ENCODE assay signal across 2 cellular contexts in the genomic region with DNA sequence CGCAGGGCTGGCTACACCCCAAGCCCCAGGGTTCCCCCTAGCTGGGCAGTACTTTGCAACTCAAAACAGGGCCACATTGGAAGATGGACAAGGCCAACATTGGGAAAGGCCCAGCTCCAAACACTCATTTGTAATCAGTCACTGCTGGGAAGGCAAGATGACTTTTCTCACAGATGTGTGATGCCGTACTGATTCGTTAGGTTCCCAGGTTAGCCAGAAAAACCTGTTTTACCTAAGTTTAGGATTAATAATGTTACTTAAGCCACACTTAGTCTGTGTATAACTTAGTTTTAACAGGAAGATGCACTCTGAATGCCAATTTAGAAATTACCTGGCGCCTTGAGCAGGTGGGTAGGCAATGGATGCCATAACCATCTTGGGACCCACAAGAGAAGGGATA.
TF ChIP-seq lines count a peak whose summit lies in the region.

No MANE protein-coding gene starts in this region.

TF ChIP-seq in GM23338, 12 proteins besides CTCF, POLR2A, EP300 and RAD21 (continued from another document):
- TF ChIP-seq, protein P1, sequence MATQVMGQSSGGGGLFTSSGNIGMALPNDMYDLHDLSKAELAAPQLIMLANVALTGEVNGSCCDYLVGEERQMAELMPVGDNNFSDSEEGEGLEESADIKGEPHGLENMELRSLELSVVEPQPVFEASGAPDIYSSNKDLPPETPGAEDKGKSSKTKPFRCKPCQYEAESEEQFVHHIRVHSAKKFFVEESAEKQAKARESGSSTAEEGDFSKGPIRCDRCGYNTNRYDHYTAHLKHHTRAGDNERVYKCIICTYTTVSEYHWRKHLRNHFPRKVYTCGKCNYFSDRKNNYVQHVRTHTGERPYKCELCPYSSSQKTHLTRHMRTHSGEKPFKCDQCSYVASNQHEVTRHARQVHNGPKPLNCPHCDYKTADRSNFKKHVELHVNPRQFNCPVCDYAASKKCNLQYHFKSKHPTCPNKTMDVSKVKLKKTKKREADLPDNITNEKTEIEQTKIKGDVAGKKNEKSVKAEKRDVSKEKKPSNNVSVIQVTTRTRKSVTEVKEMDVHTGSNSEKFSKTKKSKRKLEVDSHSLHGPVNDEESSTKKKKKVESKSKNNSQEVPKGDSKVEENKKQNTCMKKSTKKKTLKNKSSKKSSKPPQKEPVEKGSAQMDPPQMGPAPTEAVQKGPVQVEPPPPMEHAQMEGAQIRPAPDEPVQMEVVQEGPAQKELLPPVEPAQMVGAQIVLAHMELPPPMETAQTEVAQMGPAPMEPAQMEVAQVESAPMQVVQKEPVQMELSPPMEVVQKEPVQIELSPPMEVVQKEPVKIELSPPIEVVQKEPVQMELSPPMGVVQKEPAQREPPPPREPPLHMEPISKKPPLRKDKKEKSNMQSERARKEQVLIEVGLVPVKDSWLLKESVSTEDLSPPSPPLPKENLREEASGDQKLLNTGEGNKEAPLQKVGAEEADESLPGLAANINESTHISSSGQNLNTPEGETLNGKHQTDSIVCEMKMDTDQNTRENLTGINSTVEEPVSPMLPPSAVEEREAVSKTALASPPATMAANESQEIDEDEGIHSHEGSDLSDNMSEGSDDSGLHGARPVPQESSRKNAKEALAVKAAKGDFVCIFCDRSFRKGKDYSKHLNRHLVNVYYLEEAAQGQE (IDR thresholded peaks at IDR 0.05; ENCODE audit: unreplicated experiment) = no peak
- TF ChIP-seq, protein P2, sequence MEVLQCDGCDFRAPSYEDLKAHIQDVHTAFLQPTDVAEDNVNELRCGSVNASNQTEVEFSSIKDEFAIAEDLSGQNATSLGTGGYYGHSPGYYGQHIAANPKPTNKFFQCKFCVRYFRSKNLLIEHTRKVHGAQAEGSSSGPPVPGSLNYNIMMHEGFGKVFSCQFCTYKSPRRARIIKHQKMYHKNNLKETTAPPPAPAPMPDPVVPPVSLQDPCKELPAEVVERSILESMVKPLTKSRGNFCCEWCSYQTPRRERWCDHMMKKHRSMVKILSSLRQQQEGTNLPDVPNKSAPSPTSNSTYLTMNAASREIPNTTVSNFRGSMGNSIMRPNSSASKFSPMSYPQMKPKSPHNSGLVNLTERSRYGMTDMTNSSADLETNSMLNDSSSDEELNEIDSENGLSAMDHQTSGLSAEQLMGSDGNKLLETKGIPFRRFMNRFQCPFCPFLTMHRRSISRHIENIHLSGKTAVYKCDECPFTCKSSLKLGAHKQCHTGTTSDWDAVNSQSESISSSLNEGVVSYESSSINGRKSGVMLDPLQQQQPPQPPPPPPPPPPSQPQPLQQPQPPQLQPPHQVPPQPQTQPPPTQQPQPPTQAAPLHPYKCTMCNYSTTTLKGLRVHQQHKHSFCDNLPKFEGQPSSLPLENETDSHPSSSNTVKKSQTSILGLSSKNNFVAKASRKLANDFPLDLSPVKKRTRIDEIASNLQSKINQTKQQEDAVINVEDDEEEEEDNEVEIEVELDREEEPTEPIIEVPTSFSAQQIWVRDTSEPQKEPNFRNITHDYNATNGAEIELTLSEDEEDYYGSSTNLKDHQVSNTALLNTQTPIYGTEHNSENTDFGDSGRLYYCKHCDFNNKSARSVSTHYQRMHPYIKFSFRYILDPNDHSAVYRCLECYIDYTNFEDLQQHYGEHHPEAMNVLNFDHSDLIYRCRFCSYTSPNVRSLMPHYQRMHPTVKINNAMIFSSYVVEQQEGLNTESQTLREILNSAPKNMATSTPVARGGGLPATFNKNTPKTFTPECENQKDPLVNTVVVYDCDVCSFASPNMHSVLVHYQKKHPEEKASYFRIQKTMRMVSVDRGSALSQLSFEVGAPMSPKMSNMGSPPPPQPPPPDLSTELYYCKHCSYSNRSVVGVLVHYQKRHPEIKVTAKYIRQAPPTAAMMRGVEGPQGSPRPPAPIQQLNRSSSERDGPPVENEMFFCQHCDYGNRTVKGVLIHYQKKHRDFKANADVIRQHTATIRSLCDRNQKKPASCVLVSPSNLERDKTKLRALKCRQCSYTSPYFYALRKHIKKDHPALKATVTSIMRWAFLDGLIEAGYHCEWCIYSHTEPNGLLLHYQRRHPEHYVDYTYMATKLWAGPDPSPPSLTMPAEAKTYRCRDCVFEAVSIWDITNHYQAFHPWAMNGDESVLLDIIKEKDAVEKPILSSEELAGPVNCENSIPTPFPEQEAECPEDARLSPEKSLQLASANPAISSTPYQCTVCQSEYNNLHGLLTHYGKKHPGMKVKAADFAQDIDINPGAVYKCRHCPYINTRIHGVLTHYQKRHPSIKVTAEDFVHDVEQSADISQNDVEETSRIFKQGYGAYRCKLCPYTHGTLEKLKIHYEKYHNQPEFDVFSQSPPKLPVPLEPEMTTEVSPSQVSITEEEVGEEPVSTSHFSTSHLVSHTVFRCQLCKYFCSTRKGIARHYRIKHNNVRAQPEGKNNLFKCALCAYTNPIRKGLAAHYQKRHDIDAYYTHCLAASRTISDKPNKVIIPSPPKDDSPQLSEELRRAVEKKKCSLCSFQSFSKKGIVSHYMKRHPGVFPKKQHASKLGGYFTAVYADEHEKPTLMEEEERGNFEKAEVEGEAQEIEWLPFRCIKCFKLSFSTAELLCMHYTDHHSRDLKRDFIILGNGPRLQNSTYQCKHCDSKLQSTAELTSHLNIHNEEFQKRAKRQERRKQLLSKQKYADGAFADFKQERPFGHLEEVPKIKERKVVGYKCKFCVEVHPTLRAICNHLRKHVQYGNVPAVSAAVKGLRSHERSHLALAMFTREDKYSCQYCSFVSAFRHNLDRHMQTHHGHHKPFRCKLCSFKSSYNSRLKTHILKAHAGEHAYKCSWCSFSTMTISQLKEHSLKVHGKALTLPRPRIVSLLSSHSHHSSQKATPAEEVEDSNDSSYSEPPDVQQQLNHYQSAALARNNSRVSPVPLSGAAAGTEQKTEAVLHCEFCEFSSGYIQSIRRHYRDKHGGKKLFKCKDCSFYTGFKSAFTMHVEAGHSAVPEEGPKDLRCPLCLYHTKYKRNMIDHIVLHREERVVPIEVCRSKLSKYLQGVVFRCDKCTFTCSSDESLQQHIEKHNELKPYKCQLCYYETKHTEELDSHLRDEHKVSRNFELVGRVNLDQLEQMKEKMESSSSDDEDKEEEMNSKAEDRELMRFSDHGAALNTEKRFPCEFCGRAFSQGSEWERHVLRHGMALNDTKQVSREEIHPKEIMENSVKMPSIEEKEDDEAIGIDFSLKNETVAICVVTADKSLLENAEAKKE (CRISPR knock-in tag; IDR thresholded peaks at IDR 0.05) = no peak
- TF ChIP-seq, protein P3, sequence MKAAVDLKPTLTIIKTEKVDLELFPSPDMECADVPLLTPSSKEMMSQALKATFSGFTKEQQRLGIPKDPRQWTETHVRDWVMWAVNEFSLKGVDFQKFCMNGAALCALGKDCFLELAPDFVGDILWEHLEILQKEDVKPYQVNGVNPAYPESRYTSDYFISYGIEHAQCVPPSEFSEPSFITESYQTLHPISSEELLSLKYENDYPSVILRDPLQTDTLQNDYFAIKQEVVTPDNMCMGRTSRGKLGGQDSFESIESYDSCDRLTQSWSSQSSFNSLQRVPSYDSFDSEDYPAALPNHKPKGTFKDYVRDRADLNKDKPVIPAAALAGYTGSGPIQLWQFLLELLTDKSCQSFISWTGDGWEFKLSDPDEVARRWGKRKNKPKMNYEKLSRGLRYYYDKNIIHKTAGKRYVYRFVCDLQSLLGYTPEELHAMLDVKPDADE (IDR thresholded peaks at IDR 0.05) = no peak
- TF ChIP-seq EZH2 (IDR thresholded peaks at IDR 0.05; ENCODE audit: low read depth, unreplicated experiment) (no peak), CREB1 (CRISPR knock-in tag; IDR thresholded peaks at IDR 0.05; ENCODE audit: low read depth) (no peak), STAT1 (IDR thresholded peaks at IDR 0.05; ENCODE audit: unreplicated experiment) (no peak), ZNF331 (CRISPR knock-in tag; IDR thresholded peaks at IDR 0.05; ENCODE audit: low read depth) (no peak)

TF ChIP-seq in HepG2, 621 proteins besides CTCF, POLR2A, EP300 and RAD21 (continued from another document):
- no peak for TF ChIP-seq KLF11 (CRISPR knock-in tag; IDR thresholded peaks at IDR 0.05)
- TF ChIP-seq ZNF512 (CRISPR knock-in tag; IDR thresholded peaks at IDR 0.05) = no peak
- TF ChIP-seq ZNF143 (CRISPR knock-in tag; IDR thresholded peaks at IDR 0.05) = no peak
- no peak for TF ChIP-seq REPIN1 (CRISPR knock-in tag; IDR thresholded peaks at IDR 0.05; ENCODE audit: borderline replicate concordance, low read depth)
- TF ChIP-seq, protein P4, sequence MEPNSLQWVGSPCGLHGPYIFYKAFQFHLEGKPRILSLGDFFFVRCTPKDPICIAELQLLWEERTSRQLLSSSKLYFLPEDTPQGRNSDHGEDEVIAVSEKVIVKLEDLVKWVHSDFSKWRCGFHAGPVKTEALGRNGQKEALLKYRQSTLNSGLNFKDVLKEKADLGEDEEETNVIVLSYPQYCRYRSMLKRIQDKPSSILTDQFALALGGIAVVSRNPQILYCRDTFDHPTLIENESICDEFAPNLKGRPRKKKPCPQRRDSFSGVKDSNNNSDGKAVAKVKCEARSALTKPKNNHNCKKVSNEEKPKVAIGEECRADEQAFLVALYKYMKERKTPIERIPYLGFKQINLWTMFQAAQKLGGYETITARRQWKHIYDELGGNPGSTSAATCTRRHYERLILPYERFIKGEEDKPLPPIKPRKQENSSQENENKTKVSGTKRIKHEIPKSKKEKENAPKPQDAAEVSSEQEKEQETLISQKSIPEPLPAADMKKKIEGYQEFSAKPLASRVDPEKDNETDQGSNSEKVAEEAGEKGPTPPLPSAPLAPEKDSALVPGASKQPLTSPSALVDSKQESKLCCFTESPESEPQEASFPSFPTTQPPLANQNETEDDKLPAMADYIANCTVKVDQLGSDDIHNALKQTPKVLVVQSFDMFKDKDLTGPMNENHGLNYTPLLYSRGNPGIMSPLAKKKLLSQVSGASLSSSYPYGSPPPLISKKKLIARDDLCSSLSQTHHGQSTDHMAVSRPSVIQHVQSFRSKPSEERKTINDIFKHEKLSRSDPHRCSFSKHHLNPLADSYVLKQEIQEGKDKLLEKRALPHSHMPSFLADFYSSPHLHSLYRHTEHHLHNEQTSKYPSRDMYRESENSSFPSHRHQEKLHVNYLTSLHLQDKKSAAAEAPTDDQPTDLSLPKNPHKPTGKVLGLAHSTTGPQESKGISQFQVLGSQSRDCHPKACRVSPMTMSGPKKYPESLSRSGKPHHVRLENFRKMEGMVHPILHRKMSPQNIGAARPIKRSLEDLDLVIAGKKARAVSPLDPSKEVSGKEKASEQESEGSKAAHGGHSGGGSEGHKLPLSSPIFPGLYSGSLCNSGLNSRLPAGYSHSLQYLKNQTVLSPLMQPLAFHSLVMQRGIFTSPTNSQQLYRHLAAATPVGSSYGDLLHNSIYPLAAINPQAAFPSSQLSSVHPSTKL (CRISPR knock-in tag; IDR thresholded peaks at IDR 0.05) = no peak
- no peak for TF ChIP-seq SKI (IDR thresholded peaks at IDR 0.05; ENCODE audit: partially characterized antibody)
- no peak for TF ChIP-seq HMG20A (CRISPR knock-in tag; IDR thresholded peaks at IDR 0.05; ENCODE audit: borderline replicate concordance)
- TF ChIP-seq MAFK (conservative IDR thresholded peaks at IDR 0.05 in 1 of 2, IDR thresholded peaks at IDR 0.05 in 1 of 2; ENCODE audit: low read length in 2 of 2) = no peak
- TF ChIP-seq SMAD3 (CRISPR knock-in tag; IDR thresholded peaks at IDR 0.05) = no peak
- TF ChIP-seq, protein P5, sequence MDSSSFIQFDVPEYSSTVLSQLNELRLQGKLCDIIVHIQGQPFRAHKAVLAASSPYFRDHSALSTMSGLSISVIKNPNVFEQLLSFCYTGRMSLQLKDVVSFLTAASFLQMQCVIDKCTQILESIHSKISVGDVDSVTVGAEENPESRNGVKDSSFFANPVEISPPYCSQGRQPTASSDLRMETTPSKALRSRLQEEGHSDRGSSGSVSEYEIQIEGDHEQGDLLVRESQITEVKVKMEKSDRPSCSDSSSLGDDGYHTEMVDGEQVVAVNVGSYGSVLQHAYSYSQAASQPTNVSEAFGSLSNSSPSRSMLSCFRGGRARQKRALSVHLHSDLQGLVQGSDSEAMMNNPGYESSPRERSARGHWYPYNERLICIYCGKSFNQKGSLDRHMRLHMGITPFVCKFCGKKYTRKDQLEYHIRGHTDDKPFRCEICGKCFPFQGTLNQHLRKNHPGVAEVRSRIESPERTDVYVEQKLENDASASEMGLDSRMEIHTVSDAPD (CRISPR knock-in tag; IDR thresholded peaks at IDR 0.05) = no peak
- TF ChIP-seq HNF4G (IDR thresholded peaks at IDR 0.05; ENCODE audit: borderline replicate concordance, low read depth, low read length) = no peak
- no peak for TF ChIP-seq HNF4G (CRISPR knock-in tag; IDR thresholded peaks at IDR 0.05; ENCODE audit: borderline replicate concordance, low read depth)
- TF ChIP-seq IKZF5 (CRISPR knock-in tag; IDR thresholded peaks at IDR 0.05) = no peak
- TF ChIP-seq ZC3H13 (CRISPR knock-in tag; IDR thresholded peaks at IDR 0.05) = no peak
